In genomic region chr1:160877221-160877620, GRCh38 we compare ENCODE assay signal across 15 cellular contexts. TPM values are rescaled to one million over a fixed set of nuclear protein-coding genes. Genes with fewer than 3 reads are reported as not detected.
DNase-seq lines count a peak whose midpoint lies in the region; ATAC-seq and TF ChIP-seq lines count a peak whose summit lies in the region.
"Had no signal": no experiment of that assay in that cellular context is flagged by ENCODE, and none has a peak within 500 bp of the region (broad histone marks: within the 10 kb centered on the region; RNA-seq: fewer than 3 reads in every experiment).

No MANE protein-coding gene starts in this region.

- no peak overlapping the region for H3K4me3 ChIP-seq in LNCaP clone FGC (ENCODE audit: low read depth, low read length)
- H3K4me3 ChIP-seq in prostate gland = no peak overlapping the region
- H3K4me3 ChIP-seq: transverse colon had no signal

- DNase-seq in activated naive CD8-positive, alpha-beta T cell treated with anti-CD3 and anti-CD28 coated beads for 36 hours = no peak
- DNase-seq in LNCaP clone FGC (ENCODE audit: low read depth) (no peak), left colon (no peak), prostate gland (ENCODE audit: low spot score) (no peak)
- DNase-seq in activated naive CD8-positive, alpha-beta T cell treated with anti-CD3 and anti-CD28 coated beads, Interleukin-2, amount 10 ng/mL, durations not matched to agents 7 days and 5 days = no peak
- DNase-seq in stimulated activated effector memory CD8-positive, alpha-beta T cell treated with anti-CD3 and anti-CD28 coated beads, Interleukin-12 subunit alpha, Interleukin-12 subunit beta, amount 100 ng/mL, for 72 hours (ENCODE audit: low spot score in 2 of 2) = no peak
- DNase-seq: activated CD8-positive, alpha-beta memory T cell treated with anti-CD3 and anti-CD28 coated beads, Interleukin-2, amount 50 U/mL, for 4 hours; BE2C; NCI-H226; transverse colon had no signal

- ATAC-seq in activated naive CD8-positive, alpha-beta T cell treated with anti-CD3 and anti-CD28 coated beads, Interleukin-2, amount 10 ng/mL, durations not matched to agents 7 days and 5 days (ENCODE audit: low read depth) = peak; percentile 88
- peak; percentile 52 for ATAC-seq in stimulated activated effector memory CD8-positive, alpha-beta T cell treated with anti-CD3 and anti-CD28 coated beads, Interleukin-12 subunit alpha, Interleukin-12 subunit beta, amount 100 ng/mL, for 72 hours
- ATAC-seq in left colon (no peak), GM18502 (IDR thresholded peaks at IDR 0.05; ENCODE audit: poor library complexity, unreplicated experiment) (no peak)
- ATAC-seq: left lobe of liver had no signal

- no peaks in the 10 kb centered on the region for H3K36me3 ChIP-seq in prostate gland
- H3K36me3 ChIP-seq: BE2C, transverse colon had no signal

- no peaks in the 10 kb centered on the region for H3K9me3 ChIP-seq in prostate gland
- H3K9me3 ChIP-seq: BE2C, transverse colon had no signal

- H3K4me1 ChIP-seq in prostate gland (replicated peaks) = no peaks in the 10 kb centered on the region
- H3K4me1 ChIP-seq: BE2C, transverse colon had no signal

- intact Hi-C loops in left colon (cut with DNase I, micrococcal nuclease) = no loop called here
- intact Hi-C loops in prostate gland (cut with DNase I) = no loop called here

- no peaks in the 10 kb centered on the region for H3K36me3 Mint-ChIP-seq in activated naive CD8-positive, alpha-beta T cell
- no peaks in the 10 kb centered on the region for H3K36me3 Mint-ChIP-seq in activated naive CD8-positive, alpha-beta T cell treated with anti-CD3 and anti-CD28 coated beads for 36 hours
- peaks cover 2% of the 10 kb centered on the region for H3K36me3 Mint-ChIP-seq in activated naive CD8-positive, alpha-beta T cell treated with anti-CD3 and anti-CD28 coated beads, Interleukin-2, amount 10 ng/mL, durations not matched to agents 7 days and 5 days
- H3K36me3 Mint-ChIP-seq in stimulated activated effector memory CD8-positive, alpha-beta T cell treated with anti-CD3 and anti-CD28 coated beads, Interleukin-12 subunit alpha, Interleukin-12 subunit beta, amount 100 ng/mL, for 72 hours = no peaks in the 10 kb centered on the region

- no peak overlapping the region for H3K27ac ChIP-seq in prostate gland
- H3K27ac ChIP-seq: transverse colon had no signal

- peak; percentile 18; the same call in 1 of the 2 replicates for TF ChIP-seq CTCF in LNCaP clone FGC (IDR thresholded peaks at IDR 0.05; ENCODE audit: control insufficient read depth, extremely low read depth, insufficient read depth)
- TF ChIP-seq CTCF in prostate gland (IDR thresholded peaks at IDR 0.05) = no peak

- no peaks in the 10 kb centered on the region for H3K27me3 Mint-ChIP-seq in activated naive CD8-positive, alpha-beta T cell
- H3K27me3 Mint-ChIP-seq in activated naive CD8-positive, alpha-beta T cell treated with anti-CD3 and anti-CD28 coated beads for 36 hours = no peaks in the 10 kb centered on the region
- peaks cover 6% of the 10 kb centered on the region for H3K27me3 Mint-ChIP-seq in activated naive CD8-positive, alpha-beta T cell treated with anti-CD3 and anti-CD28 coated beads, Interleukin-2, amount 10 ng/mL, durations not matched to agents 7 days and 5 days

- POLR2A ChIA-PET in activated naive CD8-positive, alpha-beta T cell treated with anti-CD3 and anti-CD28 coated beads, Interleukin-2, amount 10 ng/mL, durations not matched to agents 7 days and 5 days (lab: Charles Lee) = interaction anchor here (0.8 to 1.0 kb wide), 2 partner anchors 42 to 79 kb away, joined by 3 read pairs; no protein-coding TSS in a partner anchor

- H3K27ac Mint-ChIP-seq in activated naive CD8-positive, alpha-beta T cell = peak overlapping the region; percentile 79
- no peak overlapping the region for H3K27ac Mint-ChIP-seq in activated naive CD8-positive, alpha-beta T cell treated with anti-CD3 and anti-CD28 coated beads for 36 hours
- H3K27ac Mint-ChIP-seq in activated naive CD8-positive, alpha-beta T cell treated with anti-CD3 and anti-CD28 coated beads, Interleukin-2, amount 10 ng/mL, durations not matched to agents 7 days and 5 days = peak overlapping the region; percentile 6
- H3K27ac Mint-ChIP-seq in stimulated activated effector memory CD8-positive, alpha-beta T cell treated with anti-CD3 and anti-CD28 coated beads, Interleukin-12 subunit alpha, Interleukin-12 subunit beta, amount 100 ng/mL, for 72 hours = no peak overlapping the region

- no peak for TF ChIP-seq POLR2A in prostate gland (IDR thresholded peaks at IDR 0.05)

- H3K9me3 Mint-ChIP-seq in activated naive CD8-positive, alpha-beta T cell (ENCODE audit: low read depth) = no peaks in the 10 kb centered on the region
- H3K9me3 Mint-ChIP-seq in activated naive CD8-positive, alpha-beta T cell treated with anti-CD3 and anti-CD28 coated beads for 36 hours = no peaks in the 10 kb centered on the region
- H3K9me3 Mint-ChIP-seq in activated naive CD8-positive, alpha-beta T cell treated with anti-CD3 and anti-CD28 coated beads, Interleukin-2, amount 10 ng/mL, durations not matched to agents 7 days and 5 days = peaks cover 2% of the 10 kb centered on the region
- no peaks in the 10 kb centered on the region for H3K9me3 Mint-ChIP-seq in stimulated activated effector memory CD8-positive, alpha-beta T cell treated with anti-CD3 and anti-CD28 coated beads, Interleukin-12 subunit alpha, Interleukin-12 subunit beta, amount 100 ng/mL, for 72 hours

- H3K27me3 ChIP-seq in prostate gland (replicated peaks; ENCODE audit: insufficient read depth) = no peaks in the 10 kb centered on the region
- H3K27me3 ChIP-seq: transverse colon had no signal

- peak overlapping the region; percentile 0 for H3K4me3 Mint-ChIP-seq in activated naive CD8-positive, alpha-beta T cell
- H3K4me3 Mint-ChIP-seq in activated naive CD8-positive, alpha-beta T cell treated with anti-CD3 and anti-CD28 coated beads for 36 hours = no peak overlapping the region
- no peak overlapping the region for H3K4me3 Mint-ChIP-seq in activated naive CD8-positive, alpha-beta T cell treated with anti-CD3 and anti-CD28 coated beads, Interleukin-2, amount 10 ng/mL, durations not matched to agents 7 days and 5 days
- no peak overlapping the region for H3K4me3 Mint-ChIP-seq in stimulated activated effector memory CD8-positive, alpha-beta T cell treated with anti-CD3 and anti-CD28 coated beads, Interleukin-12 subunit alpha, Interleukin-12 subunit beta, amount 100 ng/mL, for 72 hours

- peaks cover 32% of the 10 kb centered on the region for H3K4me1 Mint-ChIP-seq in activated naive CD8-positive, alpha-beta T cell (ENCODE audit: low read depth)
- H3K4me1 Mint-ChIP-seq in activated naive CD8-positive, alpha-beta T cell treated with anti-CD3 and anti-CD28 coated beads for 36 hours = peaks cover 19% of the 10 kb centered on the region
- H3K4me1 Mint-ChIP-seq in activated naive CD8-positive, alpha-beta T cell treated with anti-CD3 and anti-CD28 coated beads, Interleukin-2, amount 10 ng/mL, durations not matched to agents 7 days and 5 days = peaks cover 22% of the 10 kb centered on the region
- peaks cover 30% of the 10 kb centered on the region for H3K4me1 Mint-ChIP-seq in stimulated activated effector memory CD8-positive, alpha-beta T cell treated with anti-CD3 and anti-CD28 coated beads, Interleukin-12 subunit alpha, Interleukin-12 subunit beta, amount 100 ng/mL, for 72 hours

RNA-seq across cellular contexts. Expression of gene ITLN1, which starts 7.8 kb away (rescaled TPM):
- not detected for total RNA-seq in activated naive CD8-positive, alpha-beta T cell treated with anti-CD3 and anti-CD28 coated beads for 36 hours
- total RNA-seq in activated naive CD8-positive, alpha-beta T cell treated with anti-CD3 and anti-CD28 coated beads, Interleukin-2, amount 10 ng/mL, durations not matched to agents 7 days and 5 days = not detected
- total RNA-seq in left colon (100 to 1,000 TPM; 268 to 512 TPM), prostate gland (1 to 10 TPM in 1 of 2 donors, under 1 TPM in 1; 0.96 to 7.0 TPM)
- total RNA-seq: HT1080, pulmonary artery endothelial cell had no signal

RNA-seq across cellular contexts. Expression of gene CD244, which starts 14.5 kb away (rescaled TPM):
- under 1 TPM; 0.28 to 0.37 TPM for total RNA-seq in activated naive CD8-positive, alpha-beta T cell treated with anti-CD3 and anti-CD28 coated beads for 36 hours
- 1 to 10 TPM; 6.0 to 7.8 TPM for total RNA-seq in activated naive CD8-positive, alpha-beta T cell treated with anti-CD3 and anti-CD28 coated beads, Interleukin-2, amount 10 ng/mL, durations not matched to agents 7 days and 5 days
- total RNA-seq in left colon = under 1 TPM; 0.37 to 0.87 TPM
- total RNA-seq in prostate gland = 1 to 10 TPM in 1 of 2 donors, under 1 TPM in 1; 0.55 to 1.1 TPM
- total RNA-seq: HT1080, pulmonary artery endothelial cell had no signal

Comparison
In these comparisons a context has a peak if more than half of its experiments do, and no peak if none do; other contexts are left out.
1. H3K27ac Mint-ChIP-seq: peak in activated naive CD8-positive, alpha-beta T cell (single experiment) and activated naive CD8-positive, alpha-beta T cell treated with anti-CD3 and anti-CD28 coated beads, Interleukin-2, amount 10 ng/mL, durations not matched to agents 7 days and 5 days (single experiment); none in activated naive CD8-positive, alpha-beta T cell treated with anti-CD3 and anti-CD28 coated beads for 36 hours (single experiment) and stimulated activated effector memory CD8-positive, alpha-beta T cell treated with anti-CD3 and anti-CD28 coated beads, Interleukin-12 subunit alpha, Interleukin-12 subunit beta, amount 100 ng/mL, for 72 hours (single experiment).
2. ATAC-seq: peak in activated naive CD8-positive, alpha-beta T cell treated with anti-CD3 and anti-CD28 coated beads, Interleukin-2, amount 10 ng/mL, durations not matched to agents 7 days and 5 days (single experiment) and stimulated activated effector memory CD8-positive, alpha-beta T cell treated with anti-CD3 and anti-CD28 coated beads, Interleukin-12 subunit alpha, Interleukin-12 subunit beta, amount 100 ng/mL, for 72 hours (single experiment); none in left colon (single experiment) and GM18502 (single experiment).
3. RNA of gene ITLN1, which starts 7.8 kb away (total RNA-seq): 268 to 512 TPM in left colon; 0.96 to 7.0 TPM in prostate gland, not detected in activated naive CD8-positive, alpha-beta T cell treated with anti-CD3 and anti-CD28 coated beads for 36 hours and not detected in activated naive CD8-positive, alpha-beta T cell treated with anti-CD3 and anti-CD28 coated beads, Interleukin-2, amount 10 ng/mL, durations not matched to agents 7 days and 5 days; every median in the first group is over 10 times any median in the second.